ENCODE assay signal across 15 cellular contexts in genomic region chr9:32404402-32404801, GRCh38. TPM values are rescaled to one million over a fixed set of nuclear protein-coding genes. Genes with fewer than 3 reads are reported as not detected.
A peak's percentile ranks its signal among the peaks of the same experiment; 100 is the strongest.
DNase-seq lines count a peak whose midpoint lies in the region; ATAC-seq and TF ChIP-seq lines count a peak whose summit lies in the region.
"Had no signal": no experiment of that assay in that cellular context is flagged by ENCODE, and none has a peak within 500 bp of the region (broad histone marks: within the 10 kb centered on the region; RNA-seq: fewer than 3 reads in every experiment).

No MANE protein-coding gene starts in this region.

- H3K4me1 ChIP-seq in duodenal mucosa (ENCODE audit: control insufficient read depth in 1 of 2, insufficient read depth in 2 of 2, low read length in 2 of 2) (peaks cover 14 to 15% of the 10 kb centered on the region in 2 donors), mucosa of descending colon (ENCODE audit: low read depth) (no peaks in the 10 kb centered on the region), subcutaneous abdominal adipose tissue (ENCODE audit: control insufficient read depth in 5 of 5, insufficient read depth in 5 of 5, low read length in 5 of 5) (peaks cover 0 to 22% (median 8%) of the 10 kb centered on the region in 5 donors), gastroesophageal sphincter (peaks cover 0 to 28% (median 3%) of the 10 kb centered on the region in 3 donors)
- H3K4me1 ChIP-seq: BLaER1 had no signal

- no peaks in the 10 kb centered on the region for H3K27me3 ChIP-seq in duodenal mucosa (ENCODE audit: control insufficient read depth in 1 of 2, insufficient read depth in 2 of 2, low read length in 2 of 2)
- no peaks in the 10 kb centered on the region for H3K27me3 ChIP-seq in subcutaneous abdominal adipose tissue (ENCODE audit: control insufficient read depth in 5 of 5, insufficient read depth in 4 of 5, low read length in 5 of 5)
- H3K27me3 ChIP-seq in gastroesophageal sphincter = no peaks in the 10 kb centered on the region
- H3K27me3 ChIP-seq: BLaER1 had no signal

- no peak for TF ChIP-seq POLR2A in gastroesophageal sphincter (IDR thresholded peaks at IDR 0.05)

- peak; percentile 32 for ATAC-seq in mucosa of descending colon
- no peak for ATAC-seq in GM21528 (IDR thresholded peaks at IDR 0.05; ENCODE audit: low FRiP score, unreplicated experiment)
- ATAC-seq in gastroesophageal sphincter = no peak
- ATAC-seq: GM23338 had no signal

- WGBS in gastroesophageal sphincter (ENCODE audit: low coverage in 1 of 2), 2 donors = 89 to 100% methylated on average over 1 of the region's 1 CpG

- DNase-seq in mucosa of descending colon (no peak), HUDEP-2 (lab: John Stamatoyannopoulos, UW; ENCODE audit: unreplicated experiment in 76 of 76) (no peak)
- DNase-seq: 8988T; AML-193; Calu3; CD4-positive, alpha-beta T cell; DMS 273 treated with DMSO at 0.1 percent for 48 hours; H7 had no signal

- intact Hi-C loops in mucosa of descending colon (cut with DNase I, micrococcal nuclease) = no loop called here

- no peak for TF ChIP-seq EP300 in gastroesophageal sphincter (IDR thresholded peaks at IDR 0.05)

- peak overlapping the region; percentile 42 for H3K27ac ChIP-seq in C4-2B
- peak overlapping the region; percentile 11 for H3K27ac ChIP-seq in duodenal mucosa (ENCODE audit: low read depth, low read length)
- H3K27ac ChIP-seq in subcutaneous abdominal adipose tissue (ENCODE audit: low read depth, low read length) = peak overlapping the region; percentile 44
- no peak overlapping the region for H3K27ac ChIP-seq in gastroesophageal sphincter
- H3K27ac ChIP-seq: BLaER1 had no signal

- H3K4me3 ChIP-seq in duodenal mucosa (ENCODE audit: low read depth in 1 of 2, low read length in 2 of 2) (peak overlapping the region; percentile 60 to 64), mucosa of descending colon (no peak overlapping the region), subcutaneous abdominal adipose tissue (ENCODE audit: low read depth in 1 of 5, low read length in 5 of 5) (peak overlapping the region in 1 of 5 donors; percentile 3), gastroesophageal sphincter (no peak overlapping the region)
- H3K4me3 ChIP-seq: BLaER1, GM23338 had no signal

- H3K36me3 ChIP-seq in duodenal mucosa (ENCODE audit: control insufficient read depth in 1 of 2, insufficient read depth in 2 of 2, low read length in 2 of 2) (peaks cover 17 to 40% of the 10 kb centered on the region in 2 donors), mucosa of descending colon (ENCODE audit: low read depth) (no peaks in the 10 kb centered on the region), subcutaneous abdominal adipose tissue (ENCODE audit: control insufficient read depth in 5 of 5, insufficient read depth in 5 of 5, low read length in 5 of 5) (peaks cover 37 to 49% (median 42%) of the 10 kb centered on the region in 5 donors), gastroesophageal sphincter (peaks cover 14 to 48% of the 10 kb centered on the region in 2 donors)

- H3K9me3 ChIP-seq in duodenal mucosa (ENCODE audit: control insufficient read depth in 1 of 2, low read length in 2 of 2) (no peaks in the 10 kb centered on the region), mucosa of descending colon (no peaks in the 10 kb centered on the region), subcutaneous abdominal adipose tissue (ENCODE audit: control insufficient read depth in 5 of 5, low read length in 5 of 5) (peaks cover 0 to 10% (median 0%) of the 10 kb centered on the region in 5 donors), gastroesophageal sphincter (no peaks in the 10 kb centered on the region)

- H3K9ac ChIP-seq in duodenal mucosa (ENCODE audit: low read depth in 1 of 2, low read length in 2 of 2) = peak overlapping the region; percentile 6 to 11
- H3K9ac ChIP-seq in subcutaneous abdominal adipose tissue (ENCODE audit: low read length in 5 of 5) = no peak overlapping the region
- H3K9ac ChIP-seq: BLaER1 had no signal

- TF ChIP-seq CTCF in C4-2B (conservative IDR thresholded peaks at IDR 0.05) = no peak
- TF ChIP-seq CTCF in mucosa of descending colon (IDR thresholded peaks at IDR 0.05) = no peak
- TF ChIP-seq CTCF in gastroesophageal sphincter (IDR thresholded peaks at IDR 0.05) = no peak

RNA-seq across cellular contexts. Expression of gene ACO1, which starts 20.0 kb away (rescaled TPM):
- total RNA-seq in mucosa of descending colon (10 to 100 TPM; 30.9 to 50.4 (median 32.6) TPM), gastroesophageal sphincter (10 to 100 TPM; 54.5 to 88.4 (median 80.2) TPM)

Comparison
In these comparisons a context has a peak if more than half of its experiments do, and no peak if none do; other contexts are left out.
1. H3K27ac ChIP-seq: peak in C4-2B (single experiment), duodenal mucosa (single experiment) and subcutaneous abdominal adipose tissue (single experiment); none in gastroesophageal sphincter (0 of 4).
2. H3K4me3 ChIP-seq: peak in duodenal mucosa (2 of 2); none in mucosa of descending colon (single experiment) and gastroesophageal sphincter (0 of 2).
3. H3K9ac ChIP-seq: peak in duodenal mucosa (2 of 2); none in subcutaneous abdominal adipose tissue (0 of 5).